In genomic region chr15:87906444-87906843, GRCh38 we compare ENCODE assay signal across 37 cellular contexts.
"Had no signal": no experiment of that assay in that cellular context is flagged by ENCODE, and none has a peak within 500 bp of the region (broad histone marks: within the 10 kb centered on the region; RNA-seq: fewer than 3 reads in every experiment).

No MANE protein-coding gene starts in this region.

- H3K4me3 Mint-ChIP-seq: activated B cell treated with CpG ODN at 0.5 μM for 24 hours; activated CD4-positive, alpha-beta memory T cell treated with anti-CD3 and anti-CD28 coated beads for 36 hours; activated CD4-positive, alpha-beta T cell treated with anti-CD3 and anti-CD28 coated beads, Interleukin-2, amount 10 ng/mL, durations not matched to agents 24 days and 14 days; activated CD8-positive, alpha-beta T cell treated with anti-CD3 and anti-CD28 coated beads for 36 hours; activated naive CD4-positive, alpha-beta T cell treated with anti-CD3 and anti-CD28 coated beads, Interleukin-2, amount 10 ng/mL, durations not matched to agents 7 days and 5 days; activated naive CD4-positive, alpha-beta T cell treated with anti-CD3 and anti-CD28 coated beads, Interleukin-2, amount 50 U/mL, for 24 hours; activated naive CD8-positive, alpha-beta T cell; activated naive CD8-positive, alpha-beta T cell treated with anti-CD3 and anti-CD28 coated beads, Interleukin-2, amount 10 ng/mL, durations not matched to agents 7 days and 5 days; activated naive CD8-positive, alpha-beta T cell treated with anti-CD3 and anti-CD28 coated beads, Interleukin-2, amount 50 U/mL, for 24 hours; activated T-cell treated with anti-CD3 and anti-CD28 coated beads, Interleukin-2, amount 50 U/mL, for 4 hours; activated T-cell treated with anti-CD3 and anti-CD28 coated beads, Interleukin-2, amount 50 U/mL, for 72 hours; activated T-helper 1 cell treated with anti-CD3 and anti-CD28 coated beads, Interleukin-12 subunit alpha, Interleukin-12 subunit beta, Interleukin-2, Interleukin-4 antibody, amounts not matched to agents 30 ng/mL and 10 ng/mL and 1 ng/mL, durations not matched to agents 14 hours and 24 hours and 36 hours; brain; central memory CD8-positive, alpha-beta T cell; T-helper 1 cell treated with Interleukin-12 subunit alpha and Interleukin-12 subunit beta and Interleukin-4 antibody, amounts not matched to agents 30 μg/mL and 1 μg/mL, for 36 hours; T-helper 2 cell treated with Interferon-gamma antibody and Interleukin-4, amounts not matched to agents 5 μg/mL and 100 μg/mL, for 36 hours had no signal

- ATAC-seq: activated CD8-positive, alpha-beta T cell treated with anti-CD3 and anti-CD28 coated beads for 36 hours; activated naive CD8-positive, alpha-beta T cell treated with anti-CD3 and anti-CD28 coated beads, Interleukin-2, amount 50 U/mL, for 24 hours; activated T-cell treated with anti-CD3 and anti-CD28 coated beads, Interleukin-2, amount 50 U/mL, for 4 hours; activated T-cell treated with anti-CD3 and anti-CD28 coated beads, Interleukin-2, amount 50 U/mL, for 72 hours had no signal

- H3K27ac ChIP-seq: ascending aorta, cardiac muscle cell, VCaP had no signal

- H3K9me3 ChIP-seq: ascending aorta had no signal

- H3K36me3 Mint-ChIP-seq: activated CD4-positive, alpha-beta memory T cell treated with anti-CD3 and anti-CD28 coated beads for 36 hours; activated naive CD4-positive, alpha-beta T cell treated with anti-CD3 and anti-CD28 coated beads, Interleukin-2, amount 10 ng/mL, durations not matched to agents 7 days and 5 days; activated naive CD4-positive, alpha-beta T cell treated with anti-CD3 and anti-CD28 coated beads, Interleukin-2, amount 50 U/mL, for 24 hours; activated naive CD8-positive, alpha-beta T cell; activated naive CD8-positive, alpha-beta T cell treated with anti-CD3 and anti-CD28 coated beads, Interleukin-2, amount 10 ng/mL, durations not matched to agents 7 days and 5 days; brain had no signal

- H3K36me3 ChIP-seq: ascending aorta, cardiac muscle cell had no signal

- H3K9me3 Mint-ChIP-seq: activated B cell treated with CpG ODN at 0.5 μM for 24 hours; activated CD4-positive, alpha-beta memory T cell treated with anti-CD3 and anti-CD28 coated beads for 36 hours; activated CD4-positive, alpha-beta T cell treated with anti-CD3 and anti-CD28 coated beads, Interleukin-2, amount 10 ng/mL, durations not matched to agents 24 days and 14 days; activated CD8-positive, alpha-beta T cell treated with anti-CD3 and anti-CD28 coated beads for 36 hours; activated naive CD4-positive, alpha-beta T cell treated with anti-CD3 and anti-CD28 coated beads, Interleukin-2, amount 10 ng/mL, durations not matched to agents 7 days and 5 days; activated naive CD4-positive, alpha-beta T cell treated with anti-CD3 and anti-CD28 coated beads, Interleukin-2, amount 50 U/mL, for 24 hours; activated naive CD8-positive, alpha-beta T cell treated with anti-CD3 and anti-CD28 coated beads, Interleukin-2, amount 50 U/mL, for 24 hours; activated T-cell treated with anti-CD3 and anti-CD28 coated beads, Interleukin-2, amount 50 U/mL, for 4 hours; activated T-helper 1 cell treated with anti-CD3 and anti-CD28 coated beads, Interleukin-12 subunit alpha, Interleukin-12 subunit beta, Interleukin-2, Interleukin-4 antibody, amounts not matched to agents 30 ng/mL and 10 ng/mL and 1 ng/mL, durations not matched to agents 14 hours and 24 hours and 36 hours; activated T-helper 2 cell treated with anti-CD3 and anti-CD28 coated beads, Interferon-gamma antibody, Interleukin-2, Interleukin-4, amounts not matched to agents 10 μg/mL and 5 μg/mL and 100 μg/mL, durations not matched to agents 14 hours and 24 hours and 36 hours; brain; T-helper 1 cell treated with Interleukin-12 subunit alpha and Interleukin-12 subunit beta and Interleukin-4 antibody, amounts not matched to agents 30 μg/mL and 1 μg/mL, for 36 hours; T-helper 2 cell treated with Interferon-gamma antibody and Interleukin-4, amounts not matched to agents 5 μg/mL and 100 μg/mL, for 36 hours had no signal

- H3K27me3 Mint-ChIP-seq: activated B cell treated with CpG ODN at 0.5 μM for 24 hours; activated CD4-positive, alpha-beta memory T cell treated with anti-CD3 and anti-CD28 coated beads for 36 hours; activated CD4-positive, alpha-beta T cell treated with anti-CD3 and anti-CD28 coated beads, Interleukin-2, amount 10 ng/mL, durations not matched to agents 24 days and 14 days; activated CD8-positive, alpha-beta T cell treated with anti-CD3 and anti-CD28 coated beads for 36 hours; activated naive CD4-positive, alpha-beta T cell treated with anti-CD3 and anti-CD28 coated beads, Interleukin-2, amount 10 ng/mL, durations not matched to agents 7 days and 5 days; activated naive CD4-positive, alpha-beta T cell treated with anti-CD3 and anti-CD28 coated beads, Interleukin-2, amount 50 U/mL, for 24 hours; activated naive CD8-positive, alpha-beta T cell treated with anti-CD3 and anti-CD28 coated beads, Interleukin-2, amount 10 ng/mL, durations not matched to agents 7 days and 5 days; brain; central memory CD8-positive, alpha-beta T cell had no signal

- H3K27ac Mint-ChIP-seq: activated B cell treated with CpG ODN at 0.5 μM for 24 hours; activated CD4-positive, alpha-beta memory T cell treated with anti-CD3 and anti-CD28 coated beads for 36 hours; activated CD4-positive, alpha-beta T cell treated with anti-CD3 and anti-CD28 coated beads, Interleukin-2, amount 10 ng/mL, durations not matched to agents 24 days and 14 days; activated CD8-positive, alpha-beta T cell treated with anti-CD3 and anti-CD28 coated beads for 36 hours; activated naive CD4-positive, alpha-beta T cell treated with anti-CD3 and anti-CD28 coated beads, Interleukin-2, amount 10 ng/mL, durations not matched to agents 7 days and 5 days; activated naive CD4-positive, alpha-beta T cell treated with anti-CD3 and anti-CD28 coated beads, Interleukin-2, amount 50 U/mL, for 24 hours; activated naive CD8-positive, alpha-beta T cell; activated naive CD8-positive, alpha-beta T cell treated with anti-CD3 and anti-CD28 coated beads, Interleukin-2, amount 10 ng/mL, durations not matched to agents 7 days and 5 days; activated naive CD8-positive, alpha-beta T cell treated with anti-CD3 and anti-CD28 coated beads, Interleukin-2, amount 50 U/mL, for 24 hours; activated T-cell treated with anti-CD3 and anti-CD28 coated beads, Interleukin-2, amount 50 U/mL, for 72 hours; activated T-helper 1 cell treated with anti-CD3 and anti-CD28 coated beads, Interleukin-12 subunit alpha, Interleukin-12 subunit beta, Interleukin-2, Interleukin-4 antibody, amounts not matched to agents 30 ng/mL and 10 ng/mL and 1 ng/mL, durations not matched to agents 14 hours and 24 hours and 36 hours; activated T-helper 2 cell treated with anti-CD3 and anti-CD28 coated beads, Interferon-gamma antibody, Interleukin-2, Interleukin-4, amounts not matched to agents 10 μg/mL and 5 μg/mL and 100 μg/mL, durations not matched to agents 14 hours and 24 hours and 36 hours; brain; T-helper 1 cell treated with Interleukin-12 subunit alpha and Interleukin-12 subunit beta and Interleukin-4 antibody, amounts not matched to agents 30 μg/mL and 1 μg/mL, for 36 hours; T-helper 2 cell treated with Interferon-gamma antibody and Interleukin-4, amounts not matched to agents 5 μg/mL and 100 μg/mL, for 36 hours had no signal

- FAIRE-seq: TTC549 had no signal

- H3K27me3 ChIP-seq: ascending aorta, cardiac muscle cell had no signal

- H3K4me3 ChIP-seq: ascending aorta, cardiac muscle cell had no signal

- H3K4me1 Mint-ChIP-seq: activated B cell treated with CpG ODN at 0.5 μM for 24 hours; activated CD4-positive, alpha-beta T cell treated with anti-CD3 and anti-CD28 coated beads, Interleukin-2, amount 10 ng/mL, durations not matched to agents 24 days and 14 days; activated naive CD4-positive, alpha-beta T cell treated with anti-CD3 and anti-CD28 coated beads, Interleukin-2, amount 10 ng/mL, durations not matched to agents 7 days and 5 days; activated naive CD4-positive, alpha-beta T cell treated with anti-CD3 and anti-CD28 coated beads, Interleukin-2, amount 50 U/mL, for 24 hours; activated naive CD8-positive, alpha-beta T cell treated with anti-CD3 and anti-CD28 coated beads, Interleukin-2, amount 10 ng/mL, durations not matched to agents 7 days and 5 days; activated naive CD8-positive, alpha-beta T cell treated with anti-CD3 and anti-CD28 coated beads, Interleukin-2, amount 50 U/mL, for 24 hours; brain; central memory CD8-positive, alpha-beta T cell had no signal

- DNase-seq: activated B cell treated with CpG ODN at 0.5 μM for 24 hours; activated CD4-positive, alpha-beta memory T cell treated with anti-CD3 and anti-CD28 coated beads for 36 hours; activated CD4-positive, alpha-beta T cell treated with anti-CD3 and anti-CD28 coated beads for 4 hours; activated CD4-positive, alpha-beta T cell treated with anti-CD3 and anti-CD28 coated beads, Interleukin-2, amount 10 ng/mL, durations not matched to agents 24 days and 14 days; activated CD4-positive, alpha-beta T cell treated with anti-CD3 and anti-CD28 coated beads, Interleukin-2, amount 50 U/mL, for 1 hour; activated CD4-positive, alpha-beta T cell treated with anti-CD3 and anti-CD28 coated beads, Interleukin-2, amount 50 U/mL, for 4 hours; activated CD4-positive, CD25-positive, alpha-beta regulatory T cell treated with anti-CD3 and anti-CD28 coated beads, Interleukin-2, amount 50 U/mL, for 72 hours; activated CD8-positive, alpha-beta memory T cell treated with anti-CD3 and anti-CD28 coated beads, Interleukin-2, amount 50 U/mL, for 4 hours; activated CD8-positive, alpha-beta T cell treated with anti-CD3 and anti-CD28 coated beads for 36 hours; activated effector memory CD4-positive, alpha-beta T cell treated with Interleukin-2 at 50 U/mL for 16 hours; activated gamma-delta T cell; activated naive CD4-positive, alpha-beta T cell treated with anti-CD3 and anti-CD28 coated beads, Interleukin-2, amount 10 ng/mL, durations not matched to agents 7 days and 5 days; activated naive CD4-positive, alpha-beta T cell treated with Interleukin-2 at 50 U/mL for 16 hours; activated naive CD8-positive, alpha-beta T cell treated with anti-CD3 and anti-CD28 coated beads, Interleukin-2, amount 10 ng/mL, durations not matched to agents 7 days and 5 days; activated naive CD8-positive, alpha-beta T cell treated with anti-CD3 and anti-CD28 coated beads, Interleukin-2, amount 50 U/mL, for 24 hours; activated T-cell treated with anti-CD3 and anti-CD28 coated beads for 4 hours; activated T-cell treated with anti-CD3 and anti-CD28 coated beads, Interleukin-2, amount 50 U/mL, for 1 hour; activated T-cell treated with anti-CD3 and anti-CD28 coated beads, Interleukin-2, amount 50 U/mL, for 4 hours; activated T-cell treated with anti-CD3 and anti-CD28 coated beads, Interleukin-2, amount 50 U/mL, for 72 hours; amygdala; anterior cingulate cortex; caudate nucleus; cerebellar nuclear complex; T-helper 2 cell; T-helper 9 cell had no signal
